1 cellular context compared by ENCODE assay signal in genomic region chr20:23078994-23079364, GRCh38.
TF ChIP-seq lines count a peak whose summit lies in the region.

No MANE protein-coding gene starts in this region.

TF ChIP-seq in GM12878, 131 proteins besides CTCF, POLR2A, EP300 and RAD21:
- 0 out of 2 replicates have a peak, but pooled peaks have one; percentile 12 for TF ChIP-seq SMC3 (IDR thresholded peaks at IDR 0.05; ENCODE audit: borderline replicate concordance, low read length)
- no peak for TF ChIP-seq BCLAF1 (IDR thresholded peaks at IDR 0.05)
